Comparison of ENCODE assay signal across 2 cellular contexts in the genomic region with DNA sequence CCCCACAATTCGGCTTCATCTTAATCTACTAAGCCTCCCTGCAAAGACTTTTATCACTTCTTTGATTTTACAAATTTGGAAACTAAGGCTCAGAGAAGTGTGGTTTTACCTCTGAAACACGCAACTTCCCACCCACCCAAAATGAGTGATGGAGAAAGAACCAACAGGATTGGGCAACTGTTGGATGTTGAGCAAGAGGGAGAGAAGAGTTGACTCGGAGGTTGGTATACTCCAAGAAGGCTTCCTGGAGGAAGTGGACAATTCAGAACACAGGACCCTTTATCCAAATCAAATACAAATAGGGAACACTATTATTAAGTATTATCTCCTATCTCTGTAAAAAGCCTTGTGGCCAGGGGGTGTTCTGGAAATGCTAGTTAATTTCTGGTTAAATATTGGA.
A peak's percentile ranks its signal among the peaks of the same experiment; 100 is the strongest.
TF ChIP-seq lines count a peak whose summit lies in the region.

No MANE protein-coding gene starts in this region.

TF ChIP-seq in HepG2, 621 proteins besides CTCF, POLR2A, EP300 and RAD21 (continued from another document):
- TF ChIP-seq CEBPG (CRISPR knock-in tag; IDR thresholded peaks at IDR 0.05) = no peak
- no peak for TF ChIP-seq GATAD2A (CRISPR knock-in tag; IDR thresholded peaks at IDR 0.05)
- TF ChIP-seq, protein P1, sequence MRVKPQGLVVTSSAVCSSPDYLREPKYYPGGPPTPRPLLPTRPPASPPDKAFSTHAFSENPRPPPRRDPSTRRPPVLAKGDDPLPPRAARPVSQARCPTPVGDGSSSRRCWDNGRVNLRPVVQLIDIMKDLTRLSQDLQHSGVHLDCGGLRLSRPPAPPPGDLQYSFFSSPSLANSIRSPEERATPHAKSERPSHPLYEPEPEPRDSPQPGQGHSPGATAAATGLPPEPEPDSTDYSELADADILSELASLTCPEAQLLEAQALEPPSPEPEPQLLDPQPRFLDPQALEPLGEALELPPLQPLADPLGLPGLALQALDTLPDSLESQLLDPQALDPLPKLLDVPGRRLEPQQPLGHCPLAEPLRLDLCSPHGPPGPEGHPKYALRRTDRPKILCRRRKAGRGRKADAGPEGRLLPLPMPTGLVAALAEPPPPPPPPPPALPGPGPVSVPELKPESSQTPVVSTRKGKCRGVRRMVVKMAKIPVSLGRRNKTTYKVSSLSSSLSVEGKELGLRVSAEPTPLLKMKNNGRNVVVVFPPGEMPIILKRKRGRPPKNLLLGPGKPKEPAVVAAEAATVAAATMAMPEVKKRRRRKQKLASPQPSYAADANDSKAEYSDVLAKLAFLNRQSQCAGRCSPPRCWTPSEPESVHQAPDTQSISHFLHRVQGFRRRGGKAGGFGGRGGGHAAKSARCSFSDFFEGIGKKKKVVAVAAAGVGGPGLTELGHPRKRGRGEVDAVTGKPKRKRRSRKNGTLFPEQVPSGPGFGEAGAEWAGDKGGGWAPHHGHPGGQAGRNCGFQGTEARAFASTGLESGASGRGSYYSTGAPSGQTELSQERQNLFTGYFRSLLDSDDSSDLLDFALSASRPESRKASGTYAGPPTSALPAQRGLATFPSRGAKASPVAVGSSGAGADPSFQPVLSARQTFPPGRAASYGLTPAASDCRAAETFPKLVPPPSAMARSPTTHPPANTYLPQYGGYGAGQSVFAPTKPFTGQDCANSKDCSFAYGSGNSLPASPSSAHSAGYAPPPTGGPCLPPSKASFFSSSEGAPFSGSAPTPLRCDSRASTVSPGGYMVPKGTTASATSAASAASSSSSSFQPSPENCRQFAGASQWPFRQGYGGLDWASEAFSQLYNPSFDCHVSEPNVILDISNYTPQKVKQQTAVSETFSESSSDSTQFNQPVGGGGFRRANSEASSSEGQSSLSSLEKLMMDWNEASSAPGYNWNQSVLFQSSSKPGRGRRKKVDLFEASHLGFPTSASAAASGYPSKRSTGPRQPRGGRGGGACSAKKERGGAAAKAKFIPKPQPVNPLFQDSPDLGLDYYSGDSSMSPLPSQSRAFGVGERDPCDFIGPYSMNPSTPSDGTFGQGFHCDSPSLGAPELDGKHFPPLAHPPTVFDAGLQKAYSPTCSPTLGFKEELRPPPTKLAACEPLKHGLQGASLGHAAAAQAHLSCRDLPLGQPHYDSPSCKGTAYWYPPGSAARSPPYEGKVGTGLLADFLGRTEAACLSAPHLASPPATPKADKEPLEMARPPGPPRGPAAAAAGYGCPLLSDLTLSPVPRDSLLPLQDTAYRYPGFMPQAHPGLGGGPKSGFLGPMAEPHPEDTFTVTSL (CRISPR knock-in tag; IDR thresholded peaks at IDR 0.05; ENCODE audit: borderline replicate concordance) = no peak
- TF ChIP-seq SMYD3 (CRISPR knock-in tag; IDR thresholded peaks at IDR 0.05) = no peak
- TF ChIP-seq ATF7-NPFF (CRISPR knock-in tag; IDR thresholded peaks at IDR 0.05; ENCODE audit: low read depth) = no peak
- TF ChIP-seq CEBPB (IDR thresholded peaks at IDR 0.05; ENCODE audit: borderline replicate concordance, low read depth, low read length) = peak; percentile 46; the same call in 1 of the 2 replicates
TF ChIP-seq in HepG2: peak in this region for 1.

TF ChIP-seq in HEK293T, 16 proteins besides CTCF, POLR2A, EP300 and RAD21 (continued from another document):
- TF ChIP-seq SUZ12 (IDR thresholded peaks at IDR 0.05) (no peak), CTBP1 (IDR thresholded peaks at IDR 0.05; ENCODE audit: borderline replicate concordance) (no peak), HDGF (IDR thresholded peaks at IDR 0.05; ENCODE audit: borderline replicate concordance) (no peak), ELF4 (IDR thresholded peaks at IDR 0.05) (no peak), ZNF384 (IDR thresholded peaks at IDR 0.05) (no peak), BHLHE40 (IDR thresholded peaks at IDR 0.05; ENCODE audit: borderline replicate concordance) (no peak), TARDBP (IDR thresholded peaks at IDR 0.05) (no peak), LEF1 (IDR thresholded peaks at IDR 0.05; ENCODE audit: borderline replicate concordance) (no peak), NFRKB (IDR thresholded peaks at IDR 0.05) (no peak), FOXA1 (IDR thresholded peaks at IDR 0.05) (no peak)
- TF ChIP-seq, protein P2, sequence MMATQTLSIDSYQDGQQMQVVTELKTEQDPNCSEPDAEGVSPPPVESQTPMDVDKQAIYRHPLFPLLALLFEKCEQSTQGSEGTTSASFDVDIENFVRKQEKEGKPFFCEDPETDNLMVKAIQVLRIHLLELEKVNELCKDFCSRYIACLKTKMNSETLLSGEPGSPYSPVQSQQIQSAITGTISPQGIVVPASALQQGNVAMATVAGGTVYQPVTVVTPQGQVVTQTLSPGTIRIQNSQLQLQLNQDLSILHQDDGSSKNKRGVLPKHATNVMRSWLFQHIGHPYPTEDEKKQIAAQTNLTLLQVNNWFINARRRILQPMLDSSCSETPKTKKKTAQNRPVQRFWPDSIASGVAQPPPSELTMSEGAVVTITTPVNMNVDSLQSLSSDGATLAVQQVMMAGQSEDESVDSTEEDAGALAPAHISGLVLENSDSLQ (IDR thresholded peaks at IDR 0.05) = no peak
